Comparison of ENCODE assay signal across 8 cellular contexts in genomic region chr10:119416855-119417254, GRCh38.
DNase-seq lines count a peak whose midpoint lies in the region; ATAC-seq lines count a peak whose summit lies in the region.

No MANE protein-coding gene starts in this region.

- H3K9me3 Mint-ChIP-seq in activated naive CD8-positive, alpha-beta T cell treated with anti-CD3 and anti-CD28 coated beads, Interleukin-2, amount 10 ng/mL, durations not matched to agents 7 days and 5 days: no peaks in the 10 kb centered on the region

- no peak overlapping the region for H3K4me3 Mint-ChIP-seq in activated naive CD8-positive, alpha-beta T cell treated with anti-CD3 and anti-CD28 coated beads, Interleukin-2, amount 10 ng/mL, durations not matched to agents 7 days and 5 days

- no peaks in the 10 kb centered on the region for H3K4me1 Mint-ChIP-seq in activated naive CD8-positive, alpha-beta T cell treated with anti-CD3 and anti-CD28 coated beads, Interleukin-2, amount 10 ng/mL, durations not matched to agents 7 days and 5 days

- intact Hi-C loops in left ventricle myocardium superior (cut with micrococcal nuclease): loop anchor here (10.0 kb wide), 1 partner anchor 212 kb away; the partner anchor contains the start of gene GRK5

- H3K36me3 Mint-ChIP-seq in activated naive CD8-positive, alpha-beta T cell treated with anti-CD3 and anti-CD28 coated beads, Interleukin-2, amount 10 ng/mL, durations not matched to agents 7 days and 5 days: no peaks in the 10 kb centered on the region

- DNase-seq in NCI-H187 (lab: John Stamatoyannopoulos, UW) (peak; percentile 9 to 12), NCI-H187 treated with DMSO at 0.1 percent for 48 hours (lab: John Stamatoyannopoulos, UW) (no peak), HuH-7.5 (ENCODE audit: low spot score) (peak; percentile 92), SKM-1 treated with dmso at 0.1 percent for 144 hours (lab: John Stamatoyannopoulos, UW; ENCODE audit: unreplicated experiment) (peak; percentile 38), left ventricle myocardium superior (peak; percentile 84)
- peak; percentile 76 for DNase-seq in activated naive CD8-positive, alpha-beta T cell treated with anti-CD3 and anti-CD28 coated beads, Interleukin-2, amount 10 ng/mL, durations not matched to agents 7 days and 5 days
- peak; percentile 73 for DNase-seq in stimulated activated CD4-positive, alpha-beta T cell treated with anti-CD3 and anti-CD28 coated beads, Interleukin-12 subunit alpha, Interleukin-12 subunit beta, amount 100 ng/mL, for 4 hours

- no peak overlapping the region for H3K27ac Mint-ChIP-seq in activated naive CD8-positive, alpha-beta T cell treated with anti-CD3 and anti-CD28 coated beads, Interleukin-2, amount 10 ng/mL, durations not matched to agents 7 days and 5 days

- H3K27me3 Mint-ChIP-seq in activated naive CD8-positive, alpha-beta T cell treated with anti-CD3 and anti-CD28 coated beads, Interleukin-2, amount 10 ng/mL, durations not matched to agents 7 days and 5 days: no peaks in the 10 kb centered on the region

- POLR2A ChIA-PET in activated naive CD8-positive, alpha-beta T cell treated with anti-CD3 and anti-CD28 coated beads, Interleukin-2, amount 10 ng/mL, durations not matched to agents 7 days and 5 days (lab: Charles Lee): interaction anchor here (2.7 kb wide), 1 partner anchor 210 kb away, joined by 10 read pairs; the partner anchor contains the start of gene GRK5

- peak; percentile 80 for ATAC-seq in activated naive CD8-positive, alpha-beta T cell treated with anti-CD3 and anti-CD28 coated beads, Interleukin-2, amount 10 ng/mL, durations not matched to agents 7 days and 5 days (ENCODE audit: low read depth)
- ATAC-seq in left ventricle myocardium superior: peak; percentile 20
- ATAC-seq in HG03175 (IDR thresholded peaks at IDR 0.05; ENCODE audit: unreplicated experiment): no peak
